Comparison of ENCODE assay signal across 8 cellular contexts in the genomic region with DNA sequence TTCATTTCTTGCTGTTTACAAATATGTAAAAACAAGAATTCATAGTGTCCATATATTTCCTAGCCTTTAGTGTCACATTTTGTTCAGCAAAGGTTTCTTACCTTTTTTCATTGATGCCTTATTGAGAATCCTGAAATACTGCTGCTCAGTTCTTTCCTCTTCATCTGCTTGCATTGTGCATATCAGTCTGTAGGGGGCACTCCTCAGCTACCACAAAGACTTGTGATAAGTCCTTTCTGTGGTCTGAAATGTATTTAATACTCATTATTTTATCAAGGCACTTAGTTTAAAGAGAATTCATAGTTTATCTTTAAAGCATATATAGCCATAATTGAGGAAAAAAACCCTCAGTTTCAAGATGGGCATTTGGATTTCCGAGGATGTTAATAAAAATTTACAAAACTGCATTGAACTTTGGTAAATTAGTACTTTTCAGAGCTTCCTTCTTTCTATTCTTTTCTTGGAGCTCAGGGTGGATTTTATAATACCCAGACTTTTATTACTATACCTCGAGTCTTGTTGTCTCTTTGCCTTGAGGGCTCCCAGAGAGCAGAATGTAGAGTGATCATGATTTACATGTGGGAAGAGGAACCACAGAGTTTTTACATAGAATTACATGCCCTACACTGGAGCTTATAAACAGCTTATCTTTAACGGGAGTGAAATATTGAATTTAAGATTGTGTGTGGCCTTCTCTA.
DNase-seq lines count a peak whose midpoint lies in the region; ATAC-seq and TF ChIP-seq lines count a peak whose summit lies in the region.

No MANE protein-coding gene starts in this region.

- no peaks in the 10 kb centered on the region for H4K20me1 ChIP-seq in OCI-LY3 (ENCODE audit: insufficient read depth, low read length)

- H3K9me3 Mint-ChIP-seq in chondrocyte (ENCODE audit: low read depth), result no peaks in the 10 kb centered on the region
- H3K9me3 Mint-ChIP-seq in natural killer cell treated with Interleukin-12 subunit alpha and Interleukin-12 subunit beta and Interleukin-15 and Interleukin-18, amount 100 ng/mL, for 72 hours, result no peaks in the 10 kb centered on the region

- intact Hi-C loops in mucosa of descending colon (cut with DNase I, micrococcal nuclease), result no loop called here

- no peak overlapping the region for H3K27ac ChIP-seq in OCI-LY3 (ENCODE audit: low read length)

- H3K4me1 Mint-ChIP-seq in chondrocyte (ENCODE audit: low read depth), result no peaks in the 10 kb centered on the region
- H3K4me1 Mint-ChIP-seq in natural killer cell treated with Interleukin-12 subunit alpha and Interleukin-12 subunit beta and Interleukin-15 and Interleukin-18, amount 100 ng/mL, for 72 hours (ENCODE audit: low read depth in 2 of 2), result peaks cover 7 to 8% of the 10 kb centered on the region in 2 donors

- H3K27ac Mint-ChIP-seq in chondrocyte (ENCODE audit: unreplicated experiment), result no peak overlapping the region
- H3K27ac Mint-ChIP-seq in natural killer cell treated with Interleukin-12 subunit alpha and Interleukin-12 subunit beta and Interleukin-15 and Interleukin-18, amount 100 ng/mL, for 72 hours, result no peak overlapping the region

- DNase-seq in DMS53 (lab: John Stamatoyannopoulos, UW) (peak; percentile 88), HS-27A (ENCODE audit: low read depth) (peak; percentile 20), chondrocyte (ENCODE audit: low spot score) (no peak), mucosa of descending colon (peak in 1 of 3 donors; percentile 81)
- no peak for DNase-seq in effector CD4-positive, alpha-beta T cell
- DNase-seq in natural killer cell treated with Interleukin-12 subunit alpha and Interleukin-12 subunit beta and Interleukin-15 and Interleukin-18, amount 100 ng/mL, for 72 hours (ENCODE audit: low spot score), result no peak

- peaks cover 60% of the 10 kb centered on the region for H3K27me3 ChIP-seq in OCI-LY3 (ENCODE audit: low read depth, low read length)

- H3K9me3 ChIP-seq in OCI-LY3 (ENCODE audit: insufficient read depth, low read length) (no peaks in the 10 kb centered on the region), mucosa of descending colon (no peaks in the 10 kb centered on the region)

- no peak overlapping the region for H3K9ac ChIP-seq in OCI-LY3 (ENCODE audit: low read length)

- H3K4me3 ChIP-seq in OCI-LY3 (ENCODE audit: low read length), result no peak overlapping the region
- no peak overlapping the region for H3K4me3 ChIP-seq in mucosa of descending colon

- ATAC-seq in mucosa of descending colon (peak; percentile 89), HG03565 (IDR thresholded peaks at IDR 0.05; ENCODE audit: unreplicated experiment) (no peak)
- no peak for ATAC-seq in natural killer cell treated with Interleukin-12 subunit alpha and Interleukin-12 subunit beta and Interleukin-15 and Interleukin-18, amount 100 ng/mL, for 72 hours

- TF ChIP-seq CTCF in OCI-LY3 (IDR thresholded peaks at IDR 0.05; ENCODE audit: low read depth, low read length) (peak; percentile 91), chondrocyte (IDR thresholded peaks at IDR 0.05) (peak; percentile 85), mucosa of descending colon (IDR thresholded peaks at IDR 0.05) (peak; percentile 38)

- H2AFZ ChIP-seq in OCI-LY3 (ENCODE audit: low read depth, low read length), result no peak overlapping the region

- H3K4me3 Mint-ChIP-seq in chondrocyte (ENCODE audit: unreplicated experiment), result no peak overlapping the region
- H3K4me3 Mint-ChIP-seq in natural killer cell treated with Interleukin-12 subunit alpha and Interleukin-12 subunit beta and Interleukin-15 and Interleukin-18, amount 100 ng/mL, for 72 hours, result no peak overlapping the region

- no peaks in the 10 kb centered on the region for H3K79me2 ChIP-seq in OCI-LY3 (ENCODE audit: low read length)

- H3K4me1 ChIP-seq in OCI-LY3 (ENCODE audit: low read length), result peaks cover 21% of the 10 kb centered on the region
- no peaks in the 10 kb centered on the region for H3K4me1 ChIP-seq in mucosa of descending colon (ENCODE audit: low read depth)

- peaks cover 25% of the 10 kb centered on the region for H3K27me3 Mint-ChIP-seq in chondrocyte (ENCODE audit: low read depth)
- peaks cover 23 to 64% of the 10 kb centered on the region in 2 donors for H3K27me3 Mint-ChIP-seq in natural killer cell treated with Interleukin-12 subunit alpha and Interleukin-12 subunit beta and Interleukin-15 and Interleukin-18, amount 100 ng/mL, for 72 hours

- H3K36me3 ChIP-seq in OCI-LY3 (replicated peaks; ENCODE audit: low read depth, low read length) (no peaks in the 10 kb centered on the region), mucosa of descending colon (ENCODE audit: low read depth) (no peaks in the 10 kb centered on the region)

- no peaks in the 10 kb centered on the region for H3K36me3 Mint-ChIP-seq in chondrocyte (ENCODE audit: low read depth)
- H3K36me3 Mint-ChIP-seq in natural killer cell treated with Interleukin-12 subunit alpha and Interleukin-12 subunit beta and Interleukin-15 and Interleukin-18, amount 100 ng/mL, for 72 hours, result no peaks in the 10 kb centered on the region

- peak overlapping the region; percentile 18; the same call in 1 of the 2 replicates for H3K4me2 ChIP-seq in OCI-LY3 (ENCODE audit: low read length)

Comparison
In these comparisons a context has a peak if more than half of its experiments do, and no peak if none do; other contexts are left out.
1. DNase-seq: peak in DMS53 (single experiment) and HS-27A (single experiment); none in chondrocyte (single experiment), effector CD4-positive, alpha-beta T cell (single experiment) and natural killer cell treated with Interleukin-12 subunit alpha and Interleukin-12 subunit beta and Interleukin-15 and Interleukin-18, amount 100 ng/mL, for 72 hours (single experiment).
2. CTCF ChIP-seq: peak in every context shown above with its lines; median percentile 91 in OCI-LY3; 85 in chondrocyte; 38 in mucosa of descending colon.